ENCODE assay signal across 19 cellular contexts in the genomic region with DNA sequence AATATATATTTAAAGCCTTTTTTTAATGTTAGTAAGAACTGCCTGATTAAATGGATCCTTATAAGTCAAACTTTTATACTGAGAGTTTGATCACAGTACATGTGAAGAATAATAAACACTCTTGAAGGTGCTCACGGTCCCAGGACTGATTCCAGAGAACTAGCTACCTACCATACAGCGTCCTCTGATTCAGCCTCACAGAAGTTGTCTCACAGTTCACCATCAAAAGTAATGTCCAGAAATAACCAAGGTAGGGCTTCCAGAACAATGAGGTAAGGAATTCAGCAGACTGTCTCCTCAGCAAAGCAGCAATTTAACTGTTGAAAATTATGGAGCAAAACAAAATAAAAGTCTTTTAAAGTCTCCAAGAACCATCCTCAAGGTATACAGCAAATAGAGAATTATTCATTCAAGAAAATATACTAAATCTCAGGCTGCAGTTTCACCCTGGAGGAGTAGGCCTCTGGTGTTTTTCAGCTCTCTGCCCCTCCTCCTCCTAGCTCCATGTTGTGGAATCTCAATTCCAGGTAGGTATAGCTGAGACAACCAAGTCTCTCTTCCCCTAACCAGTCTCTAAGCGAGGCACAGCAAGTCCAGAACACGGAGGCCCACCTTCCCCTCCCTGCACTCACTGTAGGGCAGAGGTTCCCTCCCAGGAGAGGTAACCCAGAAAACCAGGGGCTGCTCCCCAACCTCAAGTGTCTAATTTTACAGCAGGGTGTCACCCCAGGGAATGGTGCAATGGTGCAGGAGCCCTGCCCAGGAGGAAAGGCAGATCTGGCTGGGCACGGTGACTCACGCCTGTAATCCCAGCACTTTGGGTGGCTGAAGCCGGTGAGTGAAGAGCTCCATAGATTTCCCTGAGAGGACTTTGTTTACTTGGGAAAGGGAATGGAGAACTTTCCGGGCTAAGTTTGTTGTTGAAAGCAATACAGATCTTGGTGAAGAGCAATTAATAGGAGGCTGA. TPM values are rescaled to one million over a fixed set of nuclear protein-coding genes. Genes with fewer than 3 reads are reported as not detected.
DNase-seq lines count a peak whose midpoint lies in the region; ATAC-seq, FAIRE-seq and TF ChIP-seq lines count a peak whose summit lies in the region.
"Had no signal": no experiment of that assay in that cellular context is flagged by ENCODE, and none has a peak within 500 bp of the region (broad histone marks: within the 10 kb centered on the region; RNA-seq: fewer than 3 reads in every experiment).

No MANE protein-coding gene starts in this region.

- H3K27ac Mint-ChIP-seq in MCF 10A (ENCODE audit: low read depth, unreplicated experiment): peak overlapping the region; percentile 94
- no peak overlapping the region for H3K27ac Mint-ChIP-seq in activated T-helper 17 cell treated with anti-CD3 and anti-CD28 coated beads, Interleukin-2, amount 50 U/mL, for 72 hours
- H3K27ac Mint-ChIP-seq: CD8-positive, alpha-beta T cell; progenitor cell of endocrine pancreas had no signal

- TF ChIP-seq POLR2A in breast epithelium (IDR thresholded peaks at IDR 0.05) (no peak), stomach (IDR thresholded peaks at IDR 0.05) (no peak), GM12892 (IDR thresholded peaks at IDR 0.05; ENCODE audit: low read depth, low read length) (no peak)

- H3K36me3 Mint-ChIP-seq in MCF 10A (ENCODE audit: insufficient read depth, unreplicated experiment): peaks cover 5% of the 10 kb centered on the region
- peaks cover 30% of the 10 kb centered on the region for H3K36me3 Mint-ChIP-seq in activated T-helper 17 cell treated with anti-CD3 and anti-CD28 coated beads, Interleukin-2, amount 50 U/mL, for 72 hours (ENCODE audit: low read depth)
- H3K36me3 Mint-ChIP-seq: CD8-positive, alpha-beta T cell had no signal

- H3K27me3 ChIP-seq in breast epithelium: no peaks in the 10 kb centered on the region
- no peaks in the 10 kb centered on the region for H3K27me3 ChIP-seq in PC-9 (ENCODE audit: insufficient read depth, low read depth)
- no peaks in the 10 kb centered on the region for H3K27me3 ChIP-seq in left ventricle myocardium inferior (ENCODE audit: low read depth)
- H3K27me3 ChIP-seq in stomach: no peaks in the 10 kb centered on the region

- TF ChIP-seq EP300 in stomach (IDR thresholded peaks at IDR 0.05): no peak

- intact Hi-C loops in MCF 10A (cut with micrococcal nuclease) (no loop called here), breast epithelium (cut with DNase I; ENCODE audit: low total_unique reads) (no loop called here), PC-9 (cut with micrococcal nuclease; ENCODE audit: unreplicated experiment) (no loop called here), left ventricle myocardium inferior (cut with micrococcal nuclease) (no loop called here), stomach (cut with DNase I; ENCODE audit: low total_unique reads) (no loop called here)

- CTCF ChIA-PET in MCF 10A (lab: Yijun Ruan, JAX): interaction anchor here (0.6 to 3.9 kb wide), 12 partner anchors 9 to 112 kb away, joined by 3 to 23 read pairs (median 4); partner anchors contain the start of gene TIFA
- CTCF ChIA-PET in PC-9 (lab: Charles Lee): interaction anchor here (0.6 to 1.0 kb wide), 3 partner anchors 17 to 74 kb away, joined by 3 to 4 read pairs (median 4); no protein-coding TSS in a partner anchor

- no peaks in the 10 kb centered on the region for H3K9me2 ChIP-seq in PC-9 (ENCODE audit: insufficient read depth)

- H3K79me2 ChIP-seq in PC-9 (ENCODE audit: low read depth): no peaks in the 10 kb centered on the region

- peak overlapping the region in 1 of 2 donors; percentile 33 for H3K27ac ChIP-seq in breast epithelium
- peak overlapping the region; percentile 61 for H3K27ac ChIP-seq in PC-9
- H3K27ac ChIP-seq in left ventricle myocardium inferior (replicated peaks): peak overlapping the region; percentile 18
- H3K27ac ChIP-seq in stomach: no peak overlapping the region

- no peak for FAIRE-seq in GM12892 (lab: Jason Lieb, UNC)
- FAIRE-seq: A204.1, G401.6, TTC549 had no signal

- POLR2A ChIA-PET in MCF 10A (lab: Yijun Ruan, JAX) (interaction anchor here (0.5 to 5.5 kb wide), 26 partner anchors 9 to 1880 kb away, joined by 3 to 63 read pairs (median 4); partner anchors contain the start of genes ALPK1, AP1AR and FAM241A), PC-9 (lab: Charles Lee; ENCODE audit: unreplicated experiment) (interaction anchor here (0.7 kb wide), 1 partner anchor 749 kb away, joined by 6 read pairs; no protein-coding TSS in a partner anchor)

- peak overlapping the region; percentile 41 for H3K4me3 Mint-ChIP-seq in MCF 10A (ENCODE audit: unreplicated experiment)
- no peak overlapping the region for H3K4me3 Mint-ChIP-seq in activated T-helper 17 cell treated with anti-CD3 and anti-CD28 coated beads, Interleukin-2, amount 50 U/mL, for 72 hours
- H3K4me3 Mint-ChIP-seq: CD8-positive, alpha-beta T cell had no signal

- H3K4me3 ChIP-seq in breast epithelium (no peak overlapping the region), PC-9 (no peak overlapping the region), left ventricle myocardium inferior (no peak overlapping the region), stomach (no peak overlapping the region)

- H3K9me3 ChIP-seq in breast epithelium (no peaks in the 10 kb centered on the region), PC-9 (ENCODE audit: insufficient read depth, low read depth) (peaks cover 4% of the 10 kb centered on the region; the same call in 1 of the 2 replicates), left ventricle myocardium inferior (replicated peaks) (no peaks in the 10 kb centered on the region), stomach (no peaks in the 10 kb centered on the region)

- BruUV-seq in MCF 10A (replicated peaks; lab: Mats Ljungman, UMichigan) (TSS peak; percentile 29), PC-9 (replicated peaks; lab: Mats Ljungman, UMichigan) (TSS peak; percentile 70)

- DNase-seq in MCF 10A (ENCODE audit: unreplicated experiment) (peak; percentile 93), breast epithelium (ENCODE audit: low spot score in 2 of 2) (no peak), PC-9 (peak; percentile 63 to 67), left ventricle myocardium inferior (no peak), stomach (peak; percentile 31), GM12892 (ENCODE audit: insufficient read length) (no peak)
- DNase-seq: amygdala; CD8-positive, alpha-beta T cell; hypothalamus; NCI-H1092; NCI-H2171; stimulated activated CD4-positive, alpha-beta T cell treated with anti-CD3 and anti-CD28 coated beads, Interleukin-15, amount 100 ng/mL, for 24 hours had no signal

- TF ChIP-seq CTCF in MCF 10A (IDR thresholded peaks at IDR 0.05; ENCODE audit: unreplicated experiment) (no peak), breast epithelium (IDR thresholded peaks at IDR 0.05) (no peak), PC-9 (conservative IDR thresholded peaks at IDR 0.05) (no peak), left ventricle myocardium inferior (IDR thresholded peaks at IDR 0.05; ENCODE audit: borderline replicate concordance) (no peak), stomach (IDR thresholded peaks at IDR 0.05) (no peak)

- H3K4me1 ChIP-seq in breast epithelium (no peaks in the 10 kb centered on the region), PC-9 (replicated peaks; ENCODE audit: insufficient read depth) (peaks cover 37% of the 10 kb centered on the region), left ventricle myocardium inferior (peaks cover 71% of the 10 kb centered on the region), stomach (no peaks in the 10 kb centered on the region)

- no peaks in the 10 kb centered on the region for H4K20me1 ChIP-seq in PC-9 (ENCODE audit: insufficient read depth)

- H2AFZ ChIP-seq in PC-9: no peak overlapping the region

- peaks cover 12% of the 10 kb centered on the region; the same call in 1 of the 2 replicates for H3F3A ChIP-seq in PC-9 (ENCODE audit: insufficient read depth, low read depth)

- peaks cover 36% of the 10 kb centered on the region for H3K4me1 Mint-ChIP-seq in MCF 10A (ENCODE audit: insufficient read depth, unreplicated experiment)
- H3K4me1 Mint-ChIP-seq in activated T-helper 17 cell treated with anti-CD3 and anti-CD28 coated beads, Interleukin-2, amount 50 U/mL, for 72 hours: peaks cover 43% of the 10 kb centered on the region

- WGBS in stomach, 5 donors: 88 to 94% (median 91%) methylated on average over 7 to 8 of the region's 8 CpGs

- H3K9me3 Mint-ChIP-seq in MCF 10A (ENCODE audit: unreplicated experiment): no peaks in the 10 kb centered on the region
- H3K9me3 Mint-ChIP-seq in activated T-helper 17 cell treated with anti-CD3 and anti-CD28 coated beads, Interleukin-2, amount 50 U/mL, for 72 hours: no peaks in the 10 kb centered on the region
- H3K9me3 Mint-ChIP-seq: CD8-positive, alpha-beta T cell had no signal

- no peak for ATAC-seq in HG03571 (IDR thresholded peaks at IDR 0.05; ENCODE audit: unreplicated experiment)
- no peak for ATAC-seq in activated T-helper 17 cell treated with anti-CD3 and anti-CD28 coated beads, Interleukin-2, amount 50 U/mL, for 72 hours (replicated peaks)
- ATAC-seq: CD8-positive, alpha-beta T cell; left lobe of liver had no signal

- H3K27me3 Mint-ChIP-seq in MCF 10A (ENCODE audit: insufficient read depth, unreplicated experiment): no peaks in the 10 kb centered on the region
- no peaks in the 10 kb centered on the region for H3K27me3 Mint-ChIP-seq in activated T-helper 17 cell treated with anti-CD3 and anti-CD28 coated beads, Interleukin-2, amount 50 U/mL, for 72 hours
- H3K27me3 Mint-ChIP-seq: progenitor cell of endocrine pancreas had no signal

- H3K36me3 ChIP-seq in breast epithelium (no peaks in the 10 kb centered on the region), PC-9 (ENCODE audit: low read depth) (peaks cover 7% of the 10 kb centered on the region; the same call in 1 of the 2 replicates), left ventricle myocardium inferior (no peaks in the 10 kb centered on the region), stomach (peaks cover 0 to 3% (median 0%) of the 10 kb centered on the region in 4 donors)

- peak overlapping the region; percentile 42 for H3K4me2 ChIP-seq in PC-9

RNA-seq across cellular contexts. Expression of gene FAM241A, which starts 28.6 kb away (rescaled TPM):
- total RNA-seq in MCF 10A (2022) (8.2 and 10.9 TPM in 2 replicates), breast epithelium (10 to 100 TPM in 1 of 3 donors, 1 to 10 TPM in 2; 4.3 to 11.5 (median 7.5) TPM), PC-9 (2021) (0.78 and 1.4 TPM in 2 replicates), left ventricle myocardium inferior (7.6 TPM), stomach (1 to 10 TPM in 3 of 5 donors, under 1 TPM in 1, not detected in 1; 0.58 to 8.4 (median 4.0) TPM)
- polyA plus RNA-seq in stomach: 1 to 10 TPM; 1.7 to 6.7 (median 2.4) TPM
- 1 to 10 TPM; 3.0 to 3.8 TPM for total RNA-seq in activated T-helper 17 cell treated with anti-CD3 and anti-CD28 coated beads, Interleukin-2, amount 50 U/mL, for 72 hours
- 2.4 TPM for polyA plus RNA-seq in GM12892 (2012; ENCODE audit: missing spikeins)

RNA-seq across cellular contexts. Expression of gene AP1AR, which starts 57.7 kb away (rescaled TPM):
- total RNA-seq in MCF 10A (2022): 38.4 and 39.7 TPM in 2 replicates
- total RNA-seq in breast epithelium: 10 to 100 TPM; 20.2 to 36.1 (median 23.6) TPM
- 27.6 and 35.8 TPM in 2 replicates for total RNA-seq in PC-9 (2021)
- 9.6 TPM for total RNA-seq in left ventricle myocardium inferior
- total RNA-seq in stomach: 10 to 100 TPM; 11.6 to 35.6 (median 22.6) TPM
- polyA plus RNA-seq in stomach: 10 to 100 TPM in 1 of 3 donors, 1 to 10 TPM in 2; 9.5 to 12.7 (median 9.9) TPM
- total RNA-seq in activated T-helper 17 cell treated with anti-CD3 and anti-CD28 coated beads, Interleukin-2, amount 50 U/mL, for 72 hours: 10 to 100 TPM in 1 of 2 donors, 1 to 10 TPM in 1; 9.1 to 23.1 TPM
- polyA plus RNA-seq in GM12892 (2012; ENCODE audit: missing spikeins): 15.9 TPM

Comparison
In these comparisons a context has a peak if more than half of its experiments do, and no peak if none do; other contexts are left out.
1. DNase-seq: peak in MCF 10A (single experiment), PC-9 (2 of 2) and stomach (single experiment); none in breast epithelium (0 of 2), left ventricle myocardium inferior (single experiment) and GM12892 (single experiment).
2. H3K27ac ChIP-seq: peak in PC-9 (single experiment) and left ventricle myocardium inferior (single experiment); none in stomach (0 of 5).